ENCODE assay signal across 8 cellular contexts in the genomic region with DNA sequence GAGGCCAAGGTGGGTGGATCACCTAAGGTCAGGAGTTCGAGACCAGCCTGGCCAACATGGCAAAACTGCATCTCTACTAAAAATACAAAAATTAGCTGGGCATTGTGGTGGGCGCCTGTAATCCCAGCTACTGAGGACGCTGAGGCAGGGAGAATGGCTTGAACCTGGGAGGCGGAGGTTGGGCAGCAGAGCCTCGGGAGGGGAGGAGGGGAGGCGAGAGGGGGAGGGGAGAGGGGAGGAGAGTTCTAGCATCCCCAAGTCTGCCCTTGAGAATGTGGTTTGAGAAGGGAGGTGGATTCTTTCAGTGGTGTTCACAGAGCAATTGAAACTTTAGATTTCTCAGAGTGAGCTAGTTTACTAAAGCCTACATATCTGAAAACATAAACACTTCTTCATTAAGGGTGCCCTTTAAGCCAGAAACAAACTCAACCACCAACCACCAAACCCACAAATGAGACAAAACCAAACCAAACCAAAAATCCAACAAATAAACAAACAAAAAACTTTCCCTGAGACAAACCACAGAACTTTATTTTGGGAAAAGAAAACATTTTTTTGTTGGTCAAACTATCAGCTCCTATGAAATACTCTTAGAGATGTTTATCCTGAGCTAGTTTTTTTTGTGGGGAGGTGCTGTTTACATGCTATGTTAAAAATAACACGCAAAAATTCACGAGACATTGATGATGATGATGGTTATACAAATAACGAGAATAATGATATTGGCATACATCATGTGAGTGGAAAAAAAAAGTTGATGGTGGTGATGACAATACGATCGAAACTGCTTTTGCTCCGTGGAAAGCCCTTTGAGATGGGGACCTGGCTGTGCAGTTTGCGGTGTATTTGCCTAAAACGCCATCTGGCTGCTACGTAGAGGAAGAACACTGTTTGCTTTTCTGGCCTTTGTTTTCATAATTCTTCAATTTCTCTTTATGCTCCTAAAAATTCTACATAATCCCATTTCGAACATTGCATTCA.
DNase-seq lines count a peak whose midpoint lies in the region; ATAC-seq, FAIRE-seq and TF ChIP-seq lines count a peak whose summit lies in the region.

No MANE protein-coding gene starts in this region.

- H3K27ac ChIP-seq in K562 (ENCODE audit: extremely low read depth, low read depth, low read length) (no peak overlapping the region), right lobe of liver (no peak overlapping the region), tibial nerve (peak overlapping the region in 2 of 4 donors; percentile 29 to 46)

- H4K20me1 ChIP-seq in K562 (replicated peaks; ENCODE audit: control insufficient read depth, insufficient read depth, low read length), result no peaks in the 10 kb centered on the region

- no TSS peak for BruUV-seq in K562 (replicated peaks; lab: Mats Ljungman, UMichigan)

- WGBS in K562 (ENCODE audit: insufficient coverage, low coverage, missing lambda C conversion rate), result 12% methylated on average over 12 of the region's 16 CpGs
- 17% methylated on average over 15 of the region's 16 CpGs for WGBS in right lobe of liver (ENCODE audit: insufficient coverage, low coverage, low lambda C conversion rate, missing lambda C conversion rate)
- WGBS in tibial nerve, 2 donors, result 17 to 22% methylated on average over 15 to 16 of the region's 16 CpGs

- no peak overlapping the region for H3K4me2 ChIP-seq in K562 (ENCODE audit: insufficient read depth, low read length)

- H3K4me1 ChIP-seq in K562 (replicated peaks in 1 of 2; ENCODE audit: control insufficient read depth in 2 of 2, insufficient read depth in 2 of 2, low read length in 2 of 2) (peaks cover 3 to 26% of the 10 kb centered on the region in 2 experiments; a peak in 2 of 5 replicates), right lobe of liver (peaks cover 0 to under 1% (median 0%) of the 10 kb centered on the region in 4 donors), tibial nerve (peaks cover 0 to 18% (median 7%) of the 10 kb centered on the region in 4 donors)

- no peak for TF ChIP-seq EP300 in K562 (IDR thresholded peaks at IDR 0.05; ENCODE audit: low read length)
- TF ChIP-seq EP300 in tibial nerve (IDR thresholded peaks at IDR 0.05), result peak in 1 of 2 donors; percentile 29

- TF ChIP-seq RAD21 in K562 (CRISPR knock-in tag; conservative IDR thresholded peaks at IDR 0.05 in 1 of 2, IDR thresholded peaks at IDR 0.05 in 1 of 2), result peak; percentile 65 to 77

- no peak overlapping the region for H3K9ac ChIP-seq in K562 (ENCODE audit: insufficient read depth in 1 of 2, low read depth in 2 of 2, low read length in 2 of 2)

- peak; percentile 91 for FAIRE-seq in K562 (lab: Jason Lieb, UNC)

- H3K9me3 ChIP-seq in K562 (replicated peaks; ENCODE audit: control insufficient read depth, insufficient read depth, low read depth, low read length) (no peaks in the 10 kb centered on the region), right lobe of liver (no peaks in the 10 kb centered on the region), tibial nerve (no peaks in the 10 kb centered on the region)

- CTCF ChIA-PET in K562 (lab: Yijun Ruan, JAX; ENCODE audit: low intra/inter-chr PET ratio), result interaction anchor here (0.6 to 1.6 kb wide), 2 partner anchors 160 to 174 kb away, joined by 3 to 14 read pairs; no protein-coding TSS in a partner anchor

- H3K4me3 ChIP-seq in K562, result no peak overlapping the region
- no peak overlapping the region for H3K4me3 ChIP-seq in right lobe of liver
- H3K4me3 ChIP-seq in tibial nerve, result no peak overlapping the region

- H3K36me3 ChIP-seq in K562 (ENCODE audit: control insufficient read depth, insufficient read depth, low read length) (peaks cover 2% of the 10 kb centered on the region; the same call in 2 of the 3 replicates), right lobe of liver (no peaks in the 10 kb centered on the region), tibial nerve (no peaks in the 10 kb centered on the region)

- TF ChIP-seq POLR2A in K562 (conservative IDR thresholded peaks at IDR 0.05) (no peak), right lobe of liver (IDR thresholded peaks at IDR 0.05) (no peak), tibial nerve (IDR thresholded peaks at IDR 0.05) (no peak)

- no peaks in the 10 kb centered on the region for H3K9me1 ChIP-seq in K562 (ENCODE audit: control insufficient read depth, insufficient read depth, low read length)

- POLR2A ChIA-PET in K562 (lab: Yijun Ruan, JAX), result interaction anchor here (0.6 kb wide), 1 partner anchor 54 kb away, joined by 3 read pairs; no protein-coding TSS in a partner anchor

- H3K79me2 ChIP-seq in K562 (ENCODE audit: control insufficient read depth, insufficient read depth, low read length), result peaks cover 16% of the 10 kb centered on the region; the same call in 2 of the 3 replicates

- in situ Hi-C loops in K562 (cut with MboI), result loop anchor here (5.0 to 10.0 kb wide), 2 partner anchors 93 to 159 kb away; no protein-coding TSS in a partner anchor

- H3K27me3 ChIP-seq in K562 (ENCODE audit: control insufficient read depth in 2 of 2, insufficient read depth in 2 of 2, low read length in 2 of 2) (peaks cover 3 to 4% of the 10 kb centered on the region in 2 experiments; a peak in 2 of 5 replicates), right lobe of liver (no peaks in the 10 kb centered on the region), tibial nerve (peaks cover 0 to 30% of the 10 kb centered on the region in 2 donors)

- ATAC-seq in GM18519 (IDR thresholded peaks at IDR 0.05; ENCODE audit: low FRiP score, unreplicated experiment) (peak; percentile 29), HG03565 (IDR thresholded peaks at IDR 0.05; ENCODE audit: unreplicated experiment) (peak; percentile 24), K562 (no peak), right lobe of liver (no peak), HG02938 (IDR thresholded peaks at IDR 0.05; ENCODE audit: unreplicated experiment) (no peak)

- peak; percentile 51 for DNase-seq in AG20443 (ENCODE audit: low spot score)
- DNase-seq in SK-N-DZ (ENCODE audit: low spot score), result peak; percentile 21
- peak; percentile 18 to 53 (median 34) for DNase-seq in K562 (ENCODE audit: extremely low read depth in 1 of 4, low spot score in 3 of 4)
- DNase-seq in right lobe of liver, result no peak
- DNase-seq in tibial nerve (ENCODE audit: low spot score in 2 of 2), result no peak

- no peak overlapping the region for H2AFZ ChIP-seq in K562 (ENCODE audit: low read depth, low read length)

- intact Hi-C loops in K562 (cut with micrococcal nuclease), result loop anchor here (1.0 to 5.0 kb wide), 2 partner anchors 99 to 160 kb away; a partner anchor contains a TSS
- intact Hi-C loops in right lobe of liver (cut with DNase I), result no loop called here

- TF ChIP-seq CTCF in K562 (IDR thresholded peaks at IDR 0.05 in 2 of 3, conservative IDR thresholded peaks at IDR 0.05 in 1 of 3; ENCODE audit: insufficient read depth in 2 of 3, low read depth in 1 of 3, low read length in 3 of 3) (peak; percentile 60 to 73 (median 60)), right lobe of liver (IDR thresholded peaks at IDR 0.05) (peak; percentile 39 to 56 (median 51)), tibial nerve (IDR thresholded peaks at IDR 0.05) (peak; percentile 40 to 73 (median 61))

TF ChIP-seq in K562, 482 proteins besides CTCF, POLR2A, EP300 and RAD21:
- TF ChIP-seq CCAR2 (IDR thresholded peaks at IDR 0.05; ENCODE audit: low read depth, low read length) (no peak), ZFP1 (CRISPR knock-in tag; IDR thresholded peaks at IDR 0.05) (no peak), SMC3 (conservative IDR thresholded peaks at IDR 0.05; ENCODE audit: insufficient read depth, low read depth, low read length) (peak; percentile 63), NCOA4 (IDR thresholded peaks at IDR 0.05; ENCODE audit: partially characterized antibody) (no peak), POLR2H (tag; IDR thresholded peaks at IDR 0.05; ENCODE audit: low read depth) (no peak)
- TF ChIP-seq, protein P1, sequence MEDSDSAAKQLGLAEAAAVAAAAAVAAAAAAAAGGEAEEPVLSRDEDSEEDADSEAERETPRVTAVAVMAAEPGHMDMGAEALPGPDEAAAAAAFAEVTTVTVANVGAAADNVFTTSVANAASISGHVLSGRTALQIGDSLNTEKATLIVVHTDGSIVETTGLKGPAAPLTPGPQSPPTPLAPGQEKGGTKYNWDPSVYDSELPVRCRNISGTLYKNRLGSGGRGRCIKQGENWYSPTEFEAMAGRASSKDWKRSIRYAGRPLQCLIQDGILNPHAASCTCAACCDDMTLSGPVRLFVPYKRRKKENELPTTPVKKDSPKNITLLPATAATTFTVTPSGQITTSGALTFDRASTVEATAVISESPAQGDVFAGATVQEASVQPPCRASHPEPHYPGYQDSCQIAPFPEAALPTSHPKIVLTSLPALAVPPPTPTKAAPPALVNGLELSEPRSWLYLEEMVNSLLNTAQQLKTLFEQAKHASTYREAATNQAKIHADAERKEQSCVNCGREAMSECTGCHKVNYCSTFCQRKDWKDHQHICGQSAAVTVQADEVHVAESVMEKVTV (CRISPR knock-in tag; IDR thresholded peaks at IDR 0.05), result peak; percentile 57

Comparison
In these comparisons a context has a peak if more than half of its experiments do, and no peak if none do; other contexts are left out.
1. DNase-seq: peak in AG20443 (single experiment), SK-N-DZ (single experiment) and K562 (4 of 4); none in right lobe of liver (0 of 3) and tibial nerve (0 of 2).
2. ATAC-seq: peak in GM18519 (single experiment) and HG03565 (single experiment); none in K562 (single experiment), right lobe of liver (0 of 4) and HG02938 (single experiment).
3. Peak in every context shown above with its lines, with median percentiles within 50 percentile points of each other: CTCF ChIP-seq.